8 cellular contexts compared by ENCODE assay signal in genomic region chr21:33989440-33989839, GRCh38.
"Had no signal": no experiment of that assay in that cellular context is flagged by ENCODE, and none has a peak within 500 bp of the region (broad histone marks: within the 10 kb centered on the region; RNA-seq: fewer than 3 reads in every experiment).

No MANE protein-coding gene starts in this region.

- H3K27me3 Mint-ChIP-seq: IgD-negative memory B cell had no signal

- H3K4me1 ChIP-seq: HAP-1 had no signal

- H3K27ac Mint-ChIP-seq: HFFc6 had no signal

- H3K36me3 ChIP-seq: HAP-1 had no signal

- H3K4me3 Mint-ChIP-seq: HFFc6, IgD-negative memory B cell had no signal

- H3K4me3 ChIP-seq: GM23248, HAP-1 had no signal

- H3K9me3 ChIP-seq: HAP-1 had no signal

- H3K9me3 Mint-ChIP-seq: HFFc6 had no signal

- FAIRE-seq: HepG2 had no signal

- ATAC-seq: HCT116 had no signal

- DNase-seq: GM23248, GOT3, H7, HFFc6 had no signal
